In genomic region chr9:128683340-128684064, GRCh38 we compare ENCODE assay signal across 8 cellular contexts. TPM values are rescaled to one million over a fixed set of nuclear protein-coding genes. Genes with fewer than 3 reads are reported as not detected.
DNase-seq lines count a peak whose midpoint lies in the region; ATAC-seq and TF ChIP-seq lines count a peak whose summit lies in the region.

No MANE protein-coding gene starts in this region.

- peaks cover 29% of the 10 kb centered on the region for H3K36me3 Mint-ChIP-seq in MCF 10A (ENCODE audit: insufficient read depth, unreplicated experiment)

- H3K4me2 ChIP-seq in BLaER1: peak overlapping the region; percentile 99
- H3K4me2 ChIP-seq in OCI-LY3 (ENCODE audit: low read length): peak overlapping the region; percentile 91

- H3K4me3 Mint-ChIP-seq in MCF 10A (ENCODE audit: unreplicated experiment): peak overlapping the region; percentile 100

- TSS peak; percentile 77 for BruUV-seq in MCF 10A (replicated peaks; lab: Mats Ljungman, UMichigan)

- H3K27me3 ChIP-seq in BLaER1 (no peaks in the 10 kb centered on the region), OCI-LY3 (ENCODE audit: low read depth, low read length) (no peaks in the 10 kb centered on the region)

- intact Hi-C loops in MCF 10A (cut with micrococcal nuclease): loop anchor here (5.0 kb wide), 1 partner anchor 46 kb away; no protein-coding TSS in a partner anchor

- H3K79me2 ChIP-seq in OCI-LY3 (ENCODE audit: low read length): peaks cover 70% of the 10 kb centered on the region

- H3K36me3 ChIP-seq in BLaER1: no peaks in the 10 kb centered on the region
- H3K36me3 ChIP-seq in OCI-LY3 (replicated peaks; ENCODE audit: low read depth, low read length): peaks cover 13% of the 10 kb centered on the region

- H3K27ac ChIP-seq in BLaER1 (peak overlapping the region; percentile 92), OCI-LY3 (ENCODE audit: low read length) (peak overlapping the region; percentile 89)

- H3K4me1 ChIP-seq in BLaER1: peaks cover 58% of the 10 kb centered on the region
- H3K4me1 ChIP-seq in OCI-LY3 (ENCODE audit: low read length): peaks cover 51% of the 10 kb centered on the region

- CTCF ChIA-PET in MCF 10A (lab: Yijun Ruan, JAX): interaction anchor here (0.6 to 3.2 kb wide), 4 partner anchors 25 to 134 kb away, joined by 3 to 17 read pairs (median 4); partner anchors contain the start of gene ENDOG

- no peaks in the 10 kb centered on the region for H3K9me3 ChIP-seq in BLaER1
- no peaks in the 10 kb centered on the region for H3K9me3 ChIP-seq in OCI-LY3 (ENCODE audit: insufficient read depth, low read length)

- TF ChIP-seq CTCF in OCI-LY3 (IDR thresholded peaks at IDR 0.05; ENCODE audit: low read depth, low read length) (no peak), MCF 10A (IDR thresholded peaks at IDR 0.05; ENCODE audit: unreplicated experiment) (no peak)

- H3K9ac ChIP-seq in BLaER1: peak overlapping the region; percentile 94
- H3K9ac ChIP-seq in OCI-LY3 (ENCODE audit: low read length): peak overlapping the region; percentile 100

- peak overlapping the region; percentile 98 for H3K27ac Mint-ChIP-seq in MCF 10A (ENCODE audit: low read depth, unreplicated experiment)

- ATAC-seq in GM19035 (IDR thresholded peaks at IDR 0.05; ENCODE audit: unreplicated experiment) (peak; percentile 30), GM21367 (IDR thresholded peaks at IDR 0.05; ENCODE audit: unreplicated experiment) (no peak)

- DNase-seq in MCF 10A (ENCODE audit: unreplicated experiment) (peak; percentile 93), kidney glomerular epithelial cell (lab: John Stamatoyannopoulos, UW) (peak; percentile 55), NCI-H774 (lab: John Stamatoyannopoulos, UW) (no peak)
- DNase-seq in stimulated activated CD4-positive, alpha-beta T cell treated with anti-CD3 and anti-CD28 coated beads, Interleukin-4, amount 100 ng/mL, for 24 hours: peak; percentile 31

- H3K4me3 ChIP-seq in BLaER1 (peak overlapping the region; percentile 88), OCI-LY3 (ENCODE audit: low read length) (peak overlapping the region; percentile 91)

- H3K27me3 Mint-ChIP-seq in MCF 10A (ENCODE audit: insufficient read depth, unreplicated experiment): no peaks in the 10 kb centered on the region

- no peaks in the 10 kb centered on the region for H4K20me1 ChIP-seq in BLaER1
- H4K20me1 ChIP-seq in OCI-LY3 (ENCODE audit: insufficient read depth, low read length): no peaks in the 10 kb centered on the region

- POLR2A ChIA-PET in MCF 10A (lab: Yijun Ruan, JAX): interaction anchor here (0.6 to 4.2 kb wide), 32 partner anchors 9 to 352 kb away, joined by 3 to 64 read pairs (median 6); partner anchors contain the start of genes DOLK, DYNC2I2, NUP188 and PKN3

- H3K4me1 Mint-ChIP-seq in MCF 10A (ENCODE audit: insufficient read depth, unreplicated experiment): peaks cover 33% of the 10 kb centered on the region

- H3K9me3 Mint-ChIP-seq in MCF 10A (ENCODE audit: unreplicated experiment): no peaks in the 10 kb centered on the region

- H2AFZ ChIP-seq in OCI-LY3 (ENCODE audit: low read depth, low read length): no peak overlapping the region

RNA-seq across cellular contexts. Expression of gene SET, which starts 5.5 kb away (rescaled TPM):
- total RNA-seq in MCF 10A (2022): 512 and 563 TPM in 2 replicates

RNA-seq across cellular contexts. Expression of gene PKN3, which starts 18.8 kb away (rescaled TPM):
- total RNA-seq in MCF 10A (2022): 1.1 TPM in 2 replicates

RNA-seq across cellular contexts. Expression of gene DYNC2I2, which starts 26.9 kb away (rescaled TPM):
- 31.7 and 43.7 TPM in 2 replicates for total RNA-seq in MCF 10A (2022)

RNA-seq across cellular contexts. Expression of gene ZDHHC12, which starts 40.4 kb away (rescaled TPM):
- total RNA-seq in MCF 10A (2022): 22.1 and 22.9 TPM in 2 replicates
